ENCODE assay signal across 22 cellular contexts in the genomic region with DNA sequence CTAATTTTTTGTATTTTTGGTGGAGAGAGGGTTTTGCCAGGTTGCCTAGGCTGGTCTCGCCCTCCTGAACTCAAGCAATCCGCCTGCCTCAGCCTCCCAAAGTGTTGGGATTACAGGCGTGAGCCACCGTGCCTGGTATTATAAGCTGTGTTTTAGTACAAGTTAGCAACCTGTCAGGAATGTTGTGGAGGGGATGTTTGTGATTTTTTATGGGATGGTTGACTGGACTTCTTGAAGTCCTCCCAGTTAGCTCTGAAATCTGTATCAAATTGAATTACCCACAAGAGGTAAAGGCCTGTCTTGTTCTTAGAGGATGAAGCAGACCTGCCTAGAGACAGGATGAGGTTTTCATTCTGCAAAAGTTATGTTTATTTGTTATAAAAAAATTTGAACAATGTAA.
"Had no signal": no experiment of that assay in that cellular context is flagged by ENCODE, and none has a peak within 500 bp of the region (broad histone marks: within the 10 kb centered on the region; RNA-seq: fewer than 3 reads in every experiment).

No MANE protein-coding gene starts in this region.

- H3K27me3 Mint-ChIP-seq: naive thymus-derived CD4-positive, alpha-beta T cell; progenitor cell of endocrine pancreas; stimulated activated memory B cell treated with anti-CD40 and anti-IgM and Interleukin-4, amounts not matched to agents 10 μg/mL and 1 μg/mL and 100 μg/mL, for 72 hours; stimulated activated naive CD8-positive, alpha-beta T cell treated with anti-CD3 and anti-CD28 coated beads, Interleukin-15, Interleukin-2, amounts not matched to agents 100 ng/mL and 50 ng/mL, for 24 hours had no signal

- DNase-seq: cerebellar nuclear complex; cortex of kidney; effector CD8-positive, alpha-beta T cell; endodermal cell; esophagus squamous epithelium; foreskin melanocyte; hypothalamus; immature natural killer cell; islet precursor cell; left cardiac atrium; left lung; mesendoderm; midbrain; naive thymus-derived CD4-positive, alpha-beta T cell; spleen; stimulated activated CD4-positive, alpha-beta T cell treated with anti-CD3 and anti-CD28 coated beads, Interleukin-4, amount 100 ng/mL, for 4 hours; upper lobe of left lung had no signal

- H3K9me3 Mint-ChIP-seq: immature natural killer cell; neural progenitor cell; stimulated activated naive CD8-positive, alpha-beta T cell treated with anti-CD3 and anti-CD28 coated beads, Interleukin-15, Interleukin-2, amounts not matched to agents 100 ng/mL and 50 ng/mL, for 24 hours had no signal

- H3K4me3 Mint-ChIP-seq: endodermal cell; immature natural killer cell; naive thymus-derived CD4-positive, alpha-beta T cell; nephron; neural progenitor cell; stimulated activated memory B cell treated with anti-CD40 and anti-IgM and Interleukin-4, amounts not matched to agents 10 μg/mL and 1 μg/mL and 100 μg/mL, for 72 hours; stimulated activated naive CD8-positive, alpha-beta T cell treated with anti-CD3 and anti-CD28 coated beads, Interleukin-15, Interleukin-2, amounts not matched to agents 100 ng/mL and 50 ng/mL, for 24 hours had no signal

- ATAC-seq: left cardiac atrium; left lung; naive thymus-derived CD4-positive, alpha-beta T cell; stimulated activated memory B cell treated with anti-CD40 and anti-IgM and Interleukin-4, amounts not matched to agents 10 μg/mL and 1 μg/mL and 100 μg/mL, for 72 hours had no signal

- H3K27ac Mint-ChIP-seq: endodermal cell; naive thymus-derived CD4-positive, alpha-beta T cell; nephron; neural progenitor cell; progenitor cell of endocrine pancreas; stimulated activated memory B cell treated with anti-CD40 and anti-IgM and Interleukin-4, amounts not matched to agents 10 μg/mL and 1 μg/mL and 100 μg/mL, for 72 hours; stimulated activated naive CD8-positive, alpha-beta T cell treated with anti-CD3 and anti-CD28 coated beads, Interleukin-15, Interleukin-2, amounts not matched to agents 100 ng/mL and 50 ng/mL, for 24 hours had no signal

- H3K4me1 Mint-ChIP-seq: endodermal cell, nephron, neural progenitor cell had no signal
